ENCODE assay signal across 19 cellular contexts in the genomic region with DNA sequence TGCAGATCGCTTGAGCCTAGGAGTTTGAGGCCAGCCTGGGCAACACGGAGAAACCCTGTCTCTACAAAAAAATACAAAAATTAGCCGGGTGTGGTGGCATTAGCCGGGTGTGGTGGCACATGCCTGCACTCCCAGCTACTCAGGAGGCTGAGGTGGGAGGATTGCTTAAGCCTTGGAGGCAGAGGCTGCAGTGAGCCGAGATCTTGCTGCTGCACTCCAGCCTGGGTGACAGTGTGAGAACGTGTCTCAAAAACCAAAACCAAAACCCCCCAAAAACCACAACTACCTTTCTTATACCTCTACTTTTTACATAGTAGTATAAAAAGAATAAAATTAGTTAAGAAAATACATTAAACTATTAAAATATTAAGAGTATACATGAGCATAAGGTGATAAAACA.
DNase-seq lines count a peak whose midpoint lies in the region; ATAC-seq lines count a peak whose summit lies in the region.
"Had no signal": no experiment of that assay in that cellular context is flagged by ENCODE, and none has a peak within 500 bp of the region (broad histone marks: within the 10 kb centered on the region; RNA-seq: fewer than 3 reads in every experiment).

No MANE protein-coding gene starts in this region.

- H3K4me1 Mint-ChIP-seq in CD8-positive, alpha-beta memory T cell = peaks cover 52 to 72% (median 65%) of the 10 kb centered on the region in 3 donors
- peaks cover 26 to 38% of the 10 kb centered on the region in 2 donors for H3K4me1 Mint-ChIP-seq in effector memory CD8-positive, alpha-beta T cell (ENCODE audit: low read depth in 2 of 2)

- intact Hi-C loops in Right ventricle myocardium superior (cut with DNase I) (no loop called here), left ventricle myocardium superior (cut with micrococcal nuclease) (no loop called here)

- H3K27ac ChIP-seq in CD8-positive, alpha-beta memory T cell (ENCODE audit: low read depth, low read length) = no peak overlapping the region
- H3K27ac ChIP-seq: breast epithelium had no signal

- H3K4me3 Mint-ChIP-seq in CD8-positive, alpha-beta memory T cell = peak overlapping the region in 4 of 7 donors; percentile 41 to 85 (median 50)
- H3K4me3 Mint-ChIP-seq in effector memory CD8-positive, alpha-beta T cell = peak overlapping the region; percentile 40 to 63

- H3K4me3 ChIP-seq in CD8-positive, alpha-beta memory T cell (ENCODE audit: low read length) = no peak overlapping the region
- H3K4me3 ChIP-seq: breast epithelium, tibial nerve had no signal

- ATAC-seq in GM18909 (IDR thresholded peaks at IDR 0.05; ENCODE audit: poor library complexity, unreplicated experiment) (peak; percentile 48), HG03342 (IDR thresholded peaks at IDR 0.05; ENCODE audit: unreplicated experiment) (peak; percentile 56), Right ventricle myocardium superior (ENCODE audit: poor library complexity) (no peak), GM19328 (IDR thresholded peaks at IDR 0.05; ENCODE audit: unreplicated experiment) (no peak), left ventricle myocardium superior (no peak)
- ATAC-seq in effector memory CD8-positive, alpha-beta T cell (replicated peaks) = peak; percentile 16
- ATAC-seq: heart right ventricle had no signal

- peaks cover 7 to 38% (median 12%) of the 10 kb centered on the region in 3 donors for H3K36me3 Mint-ChIP-seq in CD8-positive, alpha-beta memory T cell
- peaks cover 37% of the 10 kb centered on the region for H3K36me3 Mint-ChIP-seq in effector memory CD8-positive, alpha-beta T cell (ENCODE audit: insufficient read depth)

- POLR2A ChIA-PET in CD8-positive, alpha-beta memory T cell (lab: Charles Lee) = no interaction called here

- H3K9me3 ChIP-seq in CD8-positive, alpha-beta memory T cell (ENCODE audit: low read length) = no peaks in the 10 kb centered on the region
- H3K9me3 ChIP-seq: breast epithelium, heart right ventricle, tibial nerve had no signal

- H3K36me3 ChIP-seq in CD8-positive, alpha-beta memory T cell (ENCODE audit: insufficient read depth, low read length) = peaks cover 13% of the 10 kb centered on the region
- H3K36me3 ChIP-seq: breast epithelium had no signal

- H3K4me1 ChIP-seq in CD8-positive, alpha-beta memory T cell (ENCODE audit: insufficient read depth, low read length) = peaks cover 50% of the 10 kb centered on the region
- H3K4me1 ChIP-seq: breast epithelium had no signal

- no peaks in the 10 kb centered on the region for H3K27me3 Mint-ChIP-seq in CD8-positive, alpha-beta memory T cell
- no peaks in the 10 kb centered on the region for H3K27me3 Mint-ChIP-seq in effector memory CD8-positive, alpha-beta T cell

- peak overlapping the region in 7 of 8 donors; percentile 0 to 90 (median 82) for H3K27ac Mint-ChIP-seq in CD8-positive, alpha-beta memory T cell
- peak overlapping the region; percentile 91 to 96 for H3K27ac Mint-ChIP-seq in effector memory CD8-positive, alpha-beta T cell

- DNase-seq in CD8-positive, alpha-beta memory T cell = peak in 1 of 5 donors; percentile 1
- peak in 1 of 3 experiments; percentile 10 for DNase-seq in effector memory CD8-positive, alpha-beta T cell
- DNase-seq in Right ventricle myocardium superior = no peak
- DNase-seq in left ventricle myocardium superior = no peak
- DNase-seq in NCI-H2171 treated with DMSO at 0.1 percent for 48 hours (lab: John Stamatoyannopoulos, UW) = no peak
- DNase-seq: activated effector memory CD4-positive, alpha-beta T cell treated with anti-CD3 and anti-CD28 coated beads, Interleukin-2, amount 50 U/mL, for 16 hours; C1 segment of cervical spinal cord; DMS79; HCEC 1CT; heart right ventricle; Kasumi-1; midbrain; NCI-H146; occipital lobe had no signal

- no peaks in the 10 kb centered on the region for H3K27me3 ChIP-seq in CD8-positive, alpha-beta memory T cell (ENCODE audit: insufficient read depth, low read length, poor library complexity, severe bottlenecking)
- H3K27me3 ChIP-seq: breast epithelium, heart right ventricle, tibial nerve had no signal

- no peaks in the 10 kb centered on the region for H3K9me3 Mint-ChIP-seq in CD8-positive, alpha-beta memory T cell
- no peaks in the 10 kb centered on the region for H3K9me3 Mint-ChIP-seq in effector memory CD8-positive, alpha-beta T cell

- CTCF ChIA-PET in CD8-positive, alpha-beta memory T cell (lab: Charles Lee) = no interaction called here

Comparison
In these comparisons a context has a peak if more than half of its experiments do, and no peak if none do; other contexts are left out.
1. ATAC-seq: peak in GM18909 (single experiment), HG03342 (single experiment) and effector memory CD8-positive, alpha-beta T cell (single experiment); none in Right ventricle myocardium superior (single experiment), GM19328 (single experiment) and left ventricle myocardium superior (single experiment).